In genomic region chr3:170918715-170919114, GRCh38 we compare ENCODE assay signal across 28 cellular contexts.
"Had no signal": no experiment of that assay in that cellular context is flagged by ENCODE, and none has a peak within 500 bp of the region (broad histone marks: within the 10 kb centered on the region; RNA-seq: fewer than 3 reads in every experiment).

No MANE protein-coding gene starts in this region.

- H3K4me3 ChIP-seq: pancreas, prostate gland, right lobe of liver, sigmoid colon, stomach, thoracic aorta, thyroid gland, tibial nerve, upper lobe of right lung, uterus had no signal

- H3K27ac ChIP-seq: neutrophil, pancreas, prostate gland, right lobe of liver, sigmoid colon, stomach, thoracic aorta, thyroid gland, tibial nerve, upper lobe of right lung, uterus had no signal

- DNase-seq: naive thymus-derived CD8-positive, alpha-beta T cell; nephron progenitor cell; nucleus accumbens; pancreas; retina; right cardiac atrium; right lobe of liver; sigmoid colon; small intestine; stimulated activated CD4-positive, alpha-beta T cell treated with anti-CD3 and anti-CD28 coated beads, Interleukin-15, amount 100 ng/mL, for 24 hours; stimulated activated CD4-positive, alpha-beta T cell treated with anti-CD3 and anti-CD28 coated beads, Interleukin-2, amount 100 ng/mL, for 24 hours; stimulated activated CD4-positive, alpha-beta T cell treated with anti-CD3 and anti-CD28 coated beads, Interleukin-2, amount 100 ng/mL, for 48 hours; stimulated activated CD4-positive, alpha-beta T cell treated with anti-CD3 and anti-CD28 coated beads, Interleukin-4, amount 100 ng/mL, for 24 hours; stimulated activated naive B cell treated with anti-CD40 and anti-IgM and Interleukin-4, amounts not matched to agents 10 μg/mL and 1 μg/mL and 100 μg/mL, for 72 hours; stimulated activated naive CD4-positive, alpha-beta T cell treated with Interleukin-2 at 50 U/mL for 16 hours; stomach; thyroid gland; trophoblast cell; upper lobe of right lung; uterus had no signal

- H3K4me1 Mint-ChIP-seq: naive thymus-derived CD8-positive, alpha-beta T cell; nephron progenitor cell; neural crest cell; stimulated activated effector memory CD8-positive, alpha-beta T cell treated with anti-CD3 and anti-CD28 coated beads, Interleukin-12 subunit alpha, Interleukin-12 subunit beta, amount 100 ng/mL, for 72 hours; stimulated activated naive B cell treated with anti-CD40 and anti-IgM and Interleukin-4, amounts not matched to agents 10 μg/mL and 1 μg/mL and 100 μg/mL, for 72 hours had no signal

- H3K4me1 ChIP-seq: pancreas, prostate gland, right lobe of liver, sigmoid colon, stomach, thyroid gland, tibial nerve, upper lobe of right lung, uterus had no signal

- H3K36me3 Mint-ChIP-seq: stimulated activated effector memory CD8-positive, alpha-beta T cell treated with anti-CD3 and anti-CD28 coated beads, Interleukin-12 subunit alpha, Interleukin-12 subunit beta, amount 100 ng/mL, for 72 hours had no signal

- H3K27me3 ChIP-seq: neutrophil, pancreas, right lobe of liver, sigmoid colon, stomach, thyroid gland, tibial nerve, upper lobe of right lung, uterus had no signal

- H3K27ac Mint-ChIP-seq: naive thymus-derived CD8-positive, alpha-beta T cell; natural killer cell treated with Interleukin-12 subunit alpha and Interleukin-12 subunit beta and Interleukin-15 and Interleukin-18, amount 100 ng/mL, for 72 hours; nephron progenitor cell; stimulated activated effector memory CD8-positive, alpha-beta T cell treated with anti-CD3 and anti-CD28 coated beads, Interleukin-12 subunit alpha, Interleukin-12 subunit beta, amount 100 ng/mL, for 72 hours; stimulated activated naive B cell treated with anti-CD40 and anti-IgM and Interleukin-4, amounts not matched to agents 10 μg/mL and 1 μg/mL and 100 μg/mL, for 72 hours; stimulated activated naive CD8-positive, alpha-beta T cell treated with anti-CD3 and anti-CD28 coated beads, Interleukin-15, Interleukin-2, amounts not matched to agents 100 ng/mL and 50 ng/mL, for 24 hours had no signal

- H3K9me3 ChIP-seq: pancreas, prostate gland, right lobe of liver, thyroid gland, upper lobe of right lung, uterus had no signal

- FAIRE-seq: pancreas, small intestine had no signal

- H3K36me3 ChIP-seq: neutrophil, pancreas, prostate gland, right lobe of liver, sigmoid colon, stomach, thoracic aorta, thyroid gland, upper lobe of right lung, uterus had no signal

- H3K4me3 Mint-ChIP-seq: naive thymus-derived CD8-positive, alpha-beta T cell; natural killer cell treated with Interleukin-12 subunit alpha and Interleukin-12 subunit beta and Interleukin-15 and Interleukin-18, amount 100 ng/mL, for 72 hours; nephron progenitor cell; neural crest cell; stimulated activated effector memory CD8-positive, alpha-beta T cell treated with anti-CD3 and anti-CD28 coated beads, Interleukin-12 subunit alpha, Interleukin-12 subunit beta, amount 100 ng/mL, for 72 hours; stimulated activated naive B cell treated with anti-CD40 and anti-IgM and Interleukin-4, amounts not matched to agents 10 μg/mL and 1 μg/mL and 100 μg/mL, for 72 hours; stimulated activated naive CD8-positive, alpha-beta T cell treated with anti-CD3 and anti-CD28 coated beads, Interleukin-15, Interleukin-2, amounts not matched to agents 100 ng/mL and 50 ng/mL, for 24 hours had no signal

- ATAC-seq: naive thymus-derived CD8-positive, alpha-beta T cell; natural killer cell treated with Interleukin-12 subunit alpha and Interleukin-12 subunit beta and Interleukin-15 and Interleukin-18, amount 100 ng/mL, for 72 hours; pancreas; right cardiac atrium; right lobe of liver; stimulated activated effector memory CD8-positive, alpha-beta T cell treated with anti-CD3 and anti-CD28 coated beads, Interleukin-12 subunit alpha, Interleukin-12 subunit beta, amount 100 ng/mL, for 72 hours; stimulated activated naive B cell treated with anti-CD40 and anti-IgM and Interleukin-4, amounts not matched to agents 10 μg/mL and 1 μg/mL and 100 μg/mL, for 72 hours; upper lobe of right lung had no signal
